2 cellular contexts compared by ENCODE assay signal in the genomic region with DNA sequence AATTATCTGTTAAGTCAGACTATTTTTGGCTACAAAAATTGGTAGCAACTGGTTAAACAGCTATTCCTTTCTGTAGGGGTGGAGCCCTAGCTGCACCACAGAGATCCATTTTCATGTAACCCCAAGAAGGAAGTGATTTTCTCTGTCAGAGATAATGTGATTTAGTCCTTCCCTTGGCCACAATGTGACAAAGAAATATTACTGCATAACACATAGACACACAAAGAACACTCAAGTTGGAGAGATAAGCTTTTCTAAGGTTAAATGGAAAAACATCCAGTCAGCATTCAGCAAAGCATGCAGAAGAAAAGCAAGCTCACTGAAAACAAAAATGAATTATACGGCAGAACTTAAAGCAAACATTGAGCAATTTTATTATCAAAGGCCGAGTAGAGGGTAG.
TF ChIP-seq lines count a peak whose summit lies in the region.

No MANE protein-coding gene starts in this region.

TF ChIP-seq in HepG2, 621 proteins besides CTCF, POLR2A, EP300 and RAD21:
- TF ChIP-seq MAFK (conservative IDR thresholded peaks at IDR 0.05 in 1 of 2, IDR thresholded peaks at IDR 0.05 in 1 of 2; ENCODE audit: low read length in 2 of 2) = peak; percentile 19 to 40; a peak in 2 of 4 replicates
- TF ChIP-seq IKZF4 (CRISPR knock-in tag; IDR thresholded peaks at IDR 0.05; ENCODE audit: borderline replicate concordance, low read depth, not compliant biosample characterization) = no peak
- TF ChIP-seq HNRNPK (IDR thresholded peaks at IDR 0.05; ENCODE audit: low read depth, low read length, poor library complexity, severe bottlenecking) = no peak
- no peak for TF ChIP-seq ZNF512 (CRISPR knock-in tag; IDR thresholded peaks at IDR 0.05)
- TF ChIP-seq ZNF761 (CRISPR knock-in tag; conservative IDR thresholded peaks at IDR 0.05) = no peak
- TF ChIP-seq SOX13 (IDR thresholded peaks at IDR 0.05) = no peak
- no peak for TF ChIP-seq SOX13 (CRISPR knock-in tag; conservative IDR thresholded peaks at IDR 0.05 in 1 of 2, IDR thresholded peaks at IDR 0.05 in 1 of 2)
- no peak for TF ChIP-seq ZNF142 (CRISPR knock-in tag; IDR thresholded peaks at IDR 0.05)
- TF ChIP-seq ZNF83 (CRISPR knock-in tag; IDR thresholded peaks at IDR 0.05; ENCODE audit: borderline replicate concordance) = no peak
- TF ChIP-seq ZNF280D (CRISPR knock-in tag; IDR thresholded peaks at IDR 0.05) = no peak
- TF ChIP-seq MAFF (IDR thresholded peaks at IDR 0.05; ENCODE audit: low read depth, low read length) = peak; percentile 29; the same call in 1 of the 2 replicates
- no peak for TF ChIP-seq ZSCAN22 (CRISPR knock-in tag; IDR thresholded peaks at IDR 0.05)
- TF ChIP-seq, protein P1, sequence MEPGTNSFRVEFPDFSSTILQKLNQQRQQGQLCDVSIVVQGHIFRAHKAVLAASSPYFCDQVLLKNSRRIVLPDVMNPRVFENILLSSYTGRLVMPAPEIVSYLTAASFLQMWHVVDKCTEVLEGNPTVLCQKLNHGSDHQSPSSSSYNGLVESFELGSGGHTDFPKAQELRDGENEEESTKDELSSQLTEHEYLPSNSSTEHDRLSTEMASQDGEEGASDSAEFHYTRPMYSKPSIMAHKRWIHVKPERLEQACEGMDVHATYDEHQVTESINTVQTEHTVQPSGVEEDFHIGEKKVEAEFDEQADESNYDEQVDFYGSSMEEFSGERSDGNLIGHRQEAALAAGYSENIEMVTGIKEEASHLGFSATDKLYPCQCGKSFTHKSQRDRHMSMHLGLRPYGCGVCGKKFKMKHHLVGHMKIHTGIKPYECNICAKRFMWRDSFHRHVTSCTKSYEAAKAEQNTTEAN (CRISPR knock-in tag; conservative IDR thresholded peaks at IDR 0.05) = no peak

TF ChIP-seq in SK-N-SH, 30 proteins besides CTCF, POLR2A, EP300 and RAD21:
- no peak for TF ChIP-seq GATA2 (CRISPR knock-in tag; IDR thresholded peaks at IDR 0.05)
- no peak for TF ChIP-seq RFX5 (IDR thresholded peaks at IDR 0.05; ENCODE audit: low read length)
- TF ChIP-seq NRF1 (IDR thresholded peaks at IDR 0.05; ENCODE audit: low read depth, low read length) = no peak
- TF ChIP-seq JUND (IDR thresholded peaks at IDR 0.05) = no peak
